8 cellular contexts compared by ENCODE assay signal in the genomic region with DNA sequence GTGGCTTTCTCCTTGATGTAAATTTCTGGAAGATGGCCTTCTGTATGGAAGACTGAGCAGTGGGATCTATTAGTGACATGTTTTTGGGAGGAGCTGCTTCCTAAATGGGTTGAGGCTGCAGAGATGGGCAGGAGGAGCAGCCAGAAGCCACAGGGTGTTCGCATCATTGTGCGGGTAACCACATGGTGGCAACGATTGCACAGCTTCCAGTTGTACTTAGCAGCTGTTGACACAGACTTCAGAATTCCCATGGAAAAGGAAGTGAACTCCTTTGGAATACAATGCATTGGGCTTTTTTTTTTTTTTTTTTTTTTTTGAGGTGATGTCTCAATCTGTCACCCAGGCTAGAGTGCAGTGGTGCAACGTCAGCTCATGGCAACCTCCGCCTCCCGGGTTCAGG.
DNase-seq lines count a peak whose midpoint lies in the region; ATAC-seq lines count a peak whose summit lies in the region.

No MANE protein-coding gene starts in this region.

- H3K4me3 Mint-ChIP-seq in stimulated activated memory B cell treated with anti-CD40 and anti-IgM and Interleukin-4, amounts not matched to agents 10 μg/mL and 1 μg/mL and 100 μg/mL, for 72 hours = no peak overlapping the region

- H3K27me3 Mint-ChIP-seq in stimulated activated memory B cell treated with anti-CD40 and anti-IgM and Interleukin-4, amounts not matched to agents 10 μg/mL and 1 μg/mL and 100 μg/mL, for 72 hours = no peaks in the 10 kb centered on the region

- H3K9me3 Mint-ChIP-seq in stimulated activated memory B cell treated with anti-CD40 and anti-IgM and Interleukin-4, amounts not matched to agents 10 μg/mL and 1 μg/mL and 100 μg/mL, for 72 hours = no peaks in the 10 kb centered on the region

- DNase-seq in AG08395 (ENCODE audit: low spot score) (peak; percentile 79), HK-2 (ENCODE audit: unreplicated experiment) (peak; percentile 38), SW480 (ENCODE audit: low spot score) (peak; percentile 62), hepatic stellate cell (ENCODE audit: low spot score) (peak; percentile 36), mesenteric fat pad (ENCODE audit: low spot score) (no peak)

- ATAC-seq in HG03196 (IDR thresholded peaks at IDR 0.05; ENCODE audit: unreplicated experiment) (no peak), GM18498 (IDR thresholded peaks at IDR 0.05; ENCODE audit: unreplicated experiment) (no peak)
- no peak for ATAC-seq in stimulated activated memory B cell treated with anti-CD40 and anti-IgM and Interleukin-4, amounts not matched to agents 10 μg/mL and 1 μg/mL and 100 μg/mL, for 72 hours

- no peak overlapping the region for H3K27ac Mint-ChIP-seq in stimulated activated memory B cell treated with anti-CD40 and anti-IgM and Interleukin-4, amounts not matched to agents 10 μg/mL and 1 μg/mL and 100 μg/mL, for 72 hours

- H3K4me1 Mint-ChIP-seq in stimulated activated memory B cell treated with anti-CD40 and anti-IgM and Interleukin-4, amounts not matched to agents 10 μg/mL and 1 μg/mL and 100 μg/mL, for 72 hours = peaks cover 7% of the 10 kb centered on the region

- no peaks in the 10 kb centered on the region for H3K36me3 Mint-ChIP-seq in stimulated activated memory B cell treated with anti-CD40 and anti-IgM and Interleukin-4, amounts not matched to agents 10 μg/mL and 1 μg/mL and 100 μg/mL, for 72 hours
